ENCODE assay signal across 23 cellular contexts in the genomic region with DNA sequence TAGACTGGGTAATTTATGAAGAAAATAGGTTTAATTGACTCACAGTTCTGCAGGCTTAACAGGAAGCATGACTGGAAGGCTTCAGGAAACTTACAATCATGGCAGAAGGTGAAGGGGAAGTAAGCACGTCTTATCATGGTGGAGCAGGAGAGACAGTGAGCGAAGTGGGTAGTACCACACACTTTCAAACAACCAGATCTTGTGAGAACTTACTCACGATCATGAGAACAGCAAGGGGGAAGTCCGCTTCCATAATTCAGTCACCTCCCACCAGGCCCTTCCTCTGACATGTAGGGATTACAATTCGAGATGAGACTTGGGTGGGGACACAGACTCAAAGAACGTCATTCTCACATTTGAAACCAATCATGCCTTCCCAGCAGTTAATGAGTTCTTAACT.
DNase-seq lines count a peak whose midpoint lies in the region; ATAC-seq and TF ChIP-seq lines count a peak whose summit lies in the region.
"Had no signal": no experiment of that assay in that cellular context is flagged by ENCODE, and none has a peak within 500 bp of the region (broad histone marks: within the 10 kb centered on the region; RNA-seq: fewer than 3 reads in every experiment).

No MANE protein-coding gene starts in this region.

- no peaks in the 10 kb centered on the region for H3K36me3 Mint-ChIP-seq in CD4-positive, alpha-beta memory T cell
- H3K36me3 Mint-ChIP-seq in GM23338 (ENCODE audit: low read depth) = peaks cover 21% of the 10 kb centered on the region
- H3K36me3 Mint-ChIP-seq in T-helper 17 cell (ENCODE audit: low read depth) = no peaks in the 10 kb centered on the region
- H3K36me3 Mint-ChIP-seq: T-cell had no signal

- H3K4me3 ChIP-seq in CD4-positive, alpha-beta memory T cell (ENCODE audit: low read length in 2 of 2) = no peak overlapping the region
- H3K4me3 ChIP-seq in GM23338 (no peak overlapping the region), hepatocyte (no peak overlapping the region), BE2C (ENCODE audit: low read depth, low read length) (no peak overlapping the region)
- H3K4me3 ChIP-seq: HAP-1, MG63 had no signal

- H3K9me2 ChIP-seq in GM23338 (ENCODE audit: insufficient read depth) (peaks cover 8% of the 10 kb centered on the region), hepatocyte (replicated peaks; ENCODE audit: insufficient read depth) (no peaks in the 10 kb centered on the region)

- H3K4me2 ChIP-seq in GM23338 = no peak overlapping the region
- no peak overlapping the region for H3K4me2 ChIP-seq in hepatocyte

- H3K4me1 Mint-ChIP-seq in CD4-positive, alpha-beta memory T cell = peaks cover 0 to 14% (median 6%) of the 10 kb centered on the region in 4 donors
- H3K4me1 Mint-ChIP-seq in GM23338 = peaks cover 14% of the 10 kb centered on the region; the same call in 2 of the 3 replicates
- peaks cover 6% of the 10 kb centered on the region for H3K4me1 Mint-ChIP-seq in T-helper 17 cell

- H3K79me2 ChIP-seq in GM23338 (replicated peaks; ENCODE audit: insufficient read depth) = no peaks in the 10 kb centered on the region
- H3K79me2 ChIP-seq in hepatocyte = no peaks in the 10 kb centered on the region

- H3K27ac ChIP-seq in CD4-positive, alpha-beta memory T cell (ENCODE audit: low read depth, low read length) = no peak overlapping the region
- H3K27ac ChIP-seq in GM23338 (ENCODE audit: low read depth) (no peak overlapping the region), hepatocyte (peak overlapping the region; percentile 55)
- H3K27ac ChIP-seq: HL-60 had no signal

- TF ChIP-seq CTCF in GM23338 (conservative IDR thresholded peaks at IDR 0.05; ENCODE audit: low read depth in 2 of 2) (no peak), hepatocyte (IDR thresholded peaks at IDR 0.05; ENCODE audit: poor library complexity) (no peak), BE2C (IDR thresholded peaks at IDR 0.05; ENCODE audit: low read depth, low read length) (no peak)

- no peaks in the 10 kb centered on the region for H3K4me1 ChIP-seq in CD4-positive, alpha-beta memory T cell (ENCODE audit: insufficient read depth, low read length)
- H3K4me1 ChIP-seq in GM23338 (ENCODE audit: insufficient read depth) (no peaks in the 10 kb centered on the region), hepatocyte (ENCODE audit: insufficient read depth) (no peaks in the 10 kb centered on the region), BE2C (no peaks in the 10 kb centered on the region)
- H3K4me1 ChIP-seq: HAP-1 had no signal

- intact Hi-C loops in CD4-positive, alpha-beta memory T cell (cut with micrococcal nuclease) = no loop called here

- H3K27me3 Mint-ChIP-seq in CD4-positive, alpha-beta memory T cell = no peaks in the 10 kb centered on the region
- H3K27me3 Mint-ChIP-seq in GM23338 (ENCODE audit: insufficient read depth, low read depth, poor library complexity) = peaks cover 4% of the 10 kb centered on the region
- no peaks in the 10 kb centered on the region for H3K27me3 Mint-ChIP-seq in T-helper 17 cell

- peaks cover 1 to 15% (median 3%) of the 10 kb centered on the region in 8 donors for H3K9me3 Mint-ChIP-seq in CD4-positive, alpha-beta memory T cell
- H3K9me3 Mint-ChIP-seq in GM23338 = peaks cover 32% of the 10 kb centered on the region

- H3K27ac Mint-ChIP-seq in CD4-positive, alpha-beta memory T cell = peak overlapping the region in 1 of 7 donors; percentile 29
- no peak overlapping the region for H3K27ac Mint-ChIP-seq in GM23338
- no peak overlapping the region for H3K27ac Mint-ChIP-seq in T-helper 17 cell
- H3K27ac Mint-ChIP-seq: T-cell had no signal

- POLR2A ChIA-PET in CD4-positive, alpha-beta memory T cell (lab: Charles Lee; ENCODE audit: partially characterized antibody) = no interaction called here

- no peaks in the 10 kb centered on the region for H3K36me3 ChIP-seq in CD4-positive, alpha-beta memory T cell (ENCODE audit: insufficient read depth, low read length)
- H3K36me3 ChIP-seq in GM23338 (ENCODE audit: insufficient read depth) (no peaks in the 10 kb centered on the region), hepatocyte (replicated peaks; ENCODE audit: insufficient read depth, low read depth) (no peaks in the 10 kb centered on the region), BE2C (no peaks in the 10 kb centered on the region)
- H3K36me3 ChIP-seq: HAP-1, MG63 had no signal

- DNase-seq in CD4-positive, alpha-beta memory T cell = no peak
- DNase-seq in GM23338 (ENCODE audit: low spot score) (no peak), T-helper 17 cell (no peak), hepatocyte (ENCODE audit: low spot score) (no peak), NCI-H510A treated with DMSO at 0.1 percent for 48 hours (lab: John Stamatoyannopoulos, UW) (no peak), SHP77 (lab: John Stamatoyannopoulos, UW) (no peak), BE2C (no peak)
- no peak for DNase-seq in activated effector memory CD4-positive, alpha-beta T cell treated with Interleukin-2 at 50 U/mL for 16 hours
- DNase-seq: C1 segment of cervical spinal cord, DMS79 treated with DMSO at 0.1 percent for 48 hours, Karpas-422, MG63, NCI-H1105, NCI-H2081, NCI-H510A, NCI-H774, PC-3, RPMI8226, SIG-M5, T-cell had no signal

- no peak for ATAC-seq in GM23338
- no peak for ATAC-seq in T-helper 17 cell
- ATAC-seq: PC-3, SK-N-SH treated with all-trans-retinoic acid at 6 μM for 48 hours, T-cell had no signal

- no peaks in the 10 kb centered on the region for H3F3A ChIP-seq in GM23338 (replicated peaks; ENCODE audit: low read depth)

- 75% methylated on average over 6 of the region's 6 CpGs for WGBS in hepatocyte (ENCODE audit: low lambda C conversion rate, missing lambda C conversion rate)

- H3K4me3 Mint-ChIP-seq in CD4-positive, alpha-beta memory T cell = peak overlapping the region in 5 of 8 donors; percentile 8 to 60 (median 48)
- H3K4me3 Mint-ChIP-seq in GM23338 = no peak overlapping the region
- peak overlapping the region; percentile 67 for H3K4me3 Mint-ChIP-seq in T-helper 17 cell

- no peaks in the 10 kb centered on the region for H4K20me1 ChIP-seq in GM23338 (replicated peaks; ENCODE audit: insufficient read depth)
- no peaks in the 10 kb centered on the region for H4K20me1 ChIP-seq in hepatocyte (ENCODE audit: insufficient read depth, poor library complexity, severe bottlenecking)

- no peaks in the 10 kb centered on the region for H3K9me3 ChIP-seq in CD4-positive, alpha-beta memory T cell (ENCODE audit: control insufficient read depth in 1 of 2, low read length in 2 of 2)
- H3K9me3 ChIP-seq in T-helper 17 cell (ENCODE audit: control insufficient read depth, low read length, poor library complexity, severe bottlenecking) (no peaks in the 10 kb centered on the region), hepatocyte (ENCODE audit: low read depth) (no peaks in the 10 kb centered on the region), BE2C (no peaks in the 10 kb centered on the region; the same call in 1 of the 2 replicates)
- H3K9me3 ChIP-seq: HAP-1, MG63 had no signal

- H3K27me3 ChIP-seq in CD4-positive, alpha-beta memory T cell (ENCODE audit: insufficient read depth, low read length) = no peaks in the 10 kb centered on the region
- H3K27me3 ChIP-seq in GM23338 (ENCODE audit: insufficient read depth) (no peaks in the 10 kb centered on the region), hepatocyte (no peaks in the 10 kb centered on the region), BE2C (no peaks in the 10 kb centered on the region)
- H3K27me3 ChIP-seq: MG63 had no signal

- CTCF ChIA-PET in CD4-positive, alpha-beta memory T cell (lab: Charles Lee; ENCODE audit: partially characterized antibody) = no interaction called here

- H2AFZ ChIP-seq in GM23338 (peak overlapping the region; percentile 44; the same call in 1 of the 2 replicates), hepatocyte (no peak overlapping the region)

TF ChIP-seq in GM23338, 12 proteins besides CTCF, POLR2A, EP300 and RAD21 (continues in another document):
- TF ChIP-seq CREB1 (CRISPR knock-in tag; IDR thresholded peaks at IDR 0.05; ENCODE audit: low read depth) (no peak), STAT1 (IDR thresholded peaks at IDR 0.05; ENCODE audit: unreplicated experiment) (no peak), NANOG (IDR thresholded peaks at IDR 0.05; ENCODE audit: borderline replicate concordance) (no peak), EZH2phosphoT487 (IDR thresholded peaks at IDR 0.05; ENCODE audit: unreplicated experiment) (no peak)
- TF ChIP-seq, protein P1, sequence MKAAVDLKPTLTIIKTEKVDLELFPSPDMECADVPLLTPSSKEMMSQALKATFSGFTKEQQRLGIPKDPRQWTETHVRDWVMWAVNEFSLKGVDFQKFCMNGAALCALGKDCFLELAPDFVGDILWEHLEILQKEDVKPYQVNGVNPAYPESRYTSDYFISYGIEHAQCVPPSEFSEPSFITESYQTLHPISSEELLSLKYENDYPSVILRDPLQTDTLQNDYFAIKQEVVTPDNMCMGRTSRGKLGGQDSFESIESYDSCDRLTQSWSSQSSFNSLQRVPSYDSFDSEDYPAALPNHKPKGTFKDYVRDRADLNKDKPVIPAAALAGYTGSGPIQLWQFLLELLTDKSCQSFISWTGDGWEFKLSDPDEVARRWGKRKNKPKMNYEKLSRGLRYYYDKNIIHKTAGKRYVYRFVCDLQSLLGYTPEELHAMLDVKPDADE (IDR thresholded peaks at IDR 0.05) = no peak
